28 cellular contexts compared by ENCODE assay signal in the genomic region with DNA sequence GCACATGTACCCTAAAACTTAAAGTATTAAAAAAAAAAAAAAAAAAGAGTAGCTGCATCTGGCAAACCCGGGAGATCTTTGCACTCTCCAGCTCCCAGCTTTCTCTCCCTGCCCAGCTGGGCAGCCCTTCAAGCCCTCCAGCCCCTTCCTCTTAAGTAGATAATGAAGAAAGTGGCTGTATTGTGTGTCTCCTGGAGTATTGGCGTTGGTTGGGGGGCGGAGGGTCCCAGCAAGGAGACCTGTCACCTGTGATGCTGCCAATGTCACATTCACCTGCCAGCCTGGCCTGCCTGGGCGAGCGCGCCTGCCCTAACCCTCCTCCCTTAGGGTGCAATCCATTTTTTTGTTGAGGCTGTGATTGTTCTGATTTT. TPM values are rescaled to one million over a fixed set of nuclear protein-coding genes. Genes with fewer than 3 reads are reported as not detected.
"Had no signal": no experiment of that assay in that cellular context is flagged by ENCODE, and none has a peak within 500 bp of the region (broad histone marks: within the 10 kb centered on the region; RNA-seq: fewer than 3 reads in every experiment).

No MANE protein-coding gene starts in this region.

- ATAC-seq: activated T-helper 17 cell treated with anti-CD3 and anti-CD28 coated beads, Interleukin-2, amount 50 U/mL, for 72 hours; heart right ventricle; naive thymus-derived CD4-positive, alpha-beta T cell; stimulated activated memory B cell treated with anti-CD40 and anti-IgM and Interleukin-4, amounts not matched to agents 10 μg/mL and 1 μg/mL and 100 μg/mL, for 72 hours; T-cell had no signal

- H3K4me1 ChIP-seq: breast epithelium, vagina had no signal

- H3K36me3 ChIP-seq: breast epithelium, colonic mucosa, heart right ventricle, vagina had no signal

- H3K9me3 ChIP-seq: breast epithelium, colonic mucosa, heart right ventricle, testis, vagina had no signal

- H3K27me3 ChIP-seq: colonic mucosa, testis, vagina had no signal

- H3K4me3 ChIP-seq: heart right ventricle, lung, vagina had no signal

- H3K27ac ChIP-seq: breast epithelium, colonic mucosa, epithelial cell of prostate, heart right ventricle, vagina, VCaP had no signal

- DNase-seq: activated CD8-positive, alpha-beta memory T cell treated with anti-CD3 and anti-CD28 coated beads for 24 hours; activated CD8-positive, alpha-beta memory T cell treated with anti-CD3 and anti-CD28 coated beads, Interleukin-2, amount 50 U/mL, for 4 hours; activated naive CD4-positive, alpha-beta T cell; activated naive CD8-positive, alpha-beta T cell treated with anti-CD3 and anti-CD28 coated beads for 36 hours; activated T-cell treated with anti-CD3 and anti-CD28 coated beads, Interleukin-2, amount 50 U/mL, for 24 hours; endodermal cell; heart right ventricle; naive thymus-derived CD4-positive, alpha-beta T cell; occipital lobe; posterior cingulate gyrus; stimulated activated CD4-positive, alpha-beta T cell treated with anti-CD3 and anti-CD28 coated beads, Interleukin-15, amount 100 ng/mL, for 24 hours; T-cell; testis had no signal

RNA-seq across cellular contexts. Expression of a gene that starts 2.0 kb away (rescaled TPM):
- total RNA-seq: fibroblast of villous mesenchyme, mesenteric fat pad had no signal
- polyA plus RNA-seq: heart right ventricle; keratinocyte; naive thymus-derived CD4-positive, alpha-beta T cell had no signal

RNA-seq across cellular contexts. Expression of a gene that starts 43.4 kb away (rescaled TPM):
- total RNA-seq: activated naive CD8-positive, alpha-beta T cell treated with anti-CD3 and anti-CD28 coated beads for 36 hours; astrocyte; breast epithelium; colonic mucosa; endodermal cell; fibroblast of villous mesenchyme; heart right ventricle; left colon; lung; mesenteric fat pad; naive thymus-derived CD4-positive, alpha-beta T cell; occipital lobe; sciatic nerve; T-cell; vagina had no signal
- polyA plus RNA-seq: heart right ventricle; keratinocyte; lung; naive thymus-derived CD4-positive, alpha-beta T cell; small intestine had no signal
